ENCODE assay signal across 1 cellular context in the genomic region with DNA sequence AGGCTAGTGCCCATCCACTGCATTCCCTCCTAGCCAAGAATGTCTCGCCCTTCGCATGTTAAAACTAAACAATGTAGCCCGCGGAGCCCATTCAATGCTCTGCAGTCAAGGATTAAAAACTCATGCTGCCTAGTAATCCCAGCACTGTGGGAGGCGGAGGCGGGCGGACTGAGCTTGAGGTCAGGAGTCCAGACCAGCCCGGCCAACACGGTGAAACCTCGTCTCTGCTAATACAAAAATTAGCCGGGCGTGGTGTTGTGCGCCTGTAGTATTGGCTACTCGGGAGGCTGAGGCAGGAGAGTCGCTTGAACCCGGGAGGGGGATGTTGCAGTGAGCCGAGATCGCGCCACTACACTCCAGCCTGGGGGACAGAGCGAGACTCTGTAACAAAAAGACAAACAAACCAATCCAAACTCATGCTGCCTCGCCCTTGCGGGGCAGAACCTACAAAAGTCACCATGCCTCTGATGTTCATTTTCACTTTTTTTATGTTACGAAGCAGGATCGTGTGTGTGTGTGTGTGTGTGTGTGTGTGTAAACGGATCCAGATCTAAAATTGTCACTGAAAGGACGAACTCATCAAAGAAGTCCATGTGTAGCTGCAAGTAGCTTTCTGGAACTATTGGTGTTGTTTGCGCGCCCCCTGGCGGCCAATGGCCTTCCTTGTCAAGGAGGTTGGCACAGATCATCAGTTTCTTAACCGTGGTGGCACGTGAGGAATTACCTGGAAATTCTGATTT.
TF ChIP-seq lines count a peak whose summit lies in the region.

No MANE protein-coding gene starts in this region.

TF ChIP-seq in GM23338, 12 proteins besides CTCF, POLR2A, EP300 and RAD21 (continued from another document):
- TF ChIP-seq, protein P1, sequence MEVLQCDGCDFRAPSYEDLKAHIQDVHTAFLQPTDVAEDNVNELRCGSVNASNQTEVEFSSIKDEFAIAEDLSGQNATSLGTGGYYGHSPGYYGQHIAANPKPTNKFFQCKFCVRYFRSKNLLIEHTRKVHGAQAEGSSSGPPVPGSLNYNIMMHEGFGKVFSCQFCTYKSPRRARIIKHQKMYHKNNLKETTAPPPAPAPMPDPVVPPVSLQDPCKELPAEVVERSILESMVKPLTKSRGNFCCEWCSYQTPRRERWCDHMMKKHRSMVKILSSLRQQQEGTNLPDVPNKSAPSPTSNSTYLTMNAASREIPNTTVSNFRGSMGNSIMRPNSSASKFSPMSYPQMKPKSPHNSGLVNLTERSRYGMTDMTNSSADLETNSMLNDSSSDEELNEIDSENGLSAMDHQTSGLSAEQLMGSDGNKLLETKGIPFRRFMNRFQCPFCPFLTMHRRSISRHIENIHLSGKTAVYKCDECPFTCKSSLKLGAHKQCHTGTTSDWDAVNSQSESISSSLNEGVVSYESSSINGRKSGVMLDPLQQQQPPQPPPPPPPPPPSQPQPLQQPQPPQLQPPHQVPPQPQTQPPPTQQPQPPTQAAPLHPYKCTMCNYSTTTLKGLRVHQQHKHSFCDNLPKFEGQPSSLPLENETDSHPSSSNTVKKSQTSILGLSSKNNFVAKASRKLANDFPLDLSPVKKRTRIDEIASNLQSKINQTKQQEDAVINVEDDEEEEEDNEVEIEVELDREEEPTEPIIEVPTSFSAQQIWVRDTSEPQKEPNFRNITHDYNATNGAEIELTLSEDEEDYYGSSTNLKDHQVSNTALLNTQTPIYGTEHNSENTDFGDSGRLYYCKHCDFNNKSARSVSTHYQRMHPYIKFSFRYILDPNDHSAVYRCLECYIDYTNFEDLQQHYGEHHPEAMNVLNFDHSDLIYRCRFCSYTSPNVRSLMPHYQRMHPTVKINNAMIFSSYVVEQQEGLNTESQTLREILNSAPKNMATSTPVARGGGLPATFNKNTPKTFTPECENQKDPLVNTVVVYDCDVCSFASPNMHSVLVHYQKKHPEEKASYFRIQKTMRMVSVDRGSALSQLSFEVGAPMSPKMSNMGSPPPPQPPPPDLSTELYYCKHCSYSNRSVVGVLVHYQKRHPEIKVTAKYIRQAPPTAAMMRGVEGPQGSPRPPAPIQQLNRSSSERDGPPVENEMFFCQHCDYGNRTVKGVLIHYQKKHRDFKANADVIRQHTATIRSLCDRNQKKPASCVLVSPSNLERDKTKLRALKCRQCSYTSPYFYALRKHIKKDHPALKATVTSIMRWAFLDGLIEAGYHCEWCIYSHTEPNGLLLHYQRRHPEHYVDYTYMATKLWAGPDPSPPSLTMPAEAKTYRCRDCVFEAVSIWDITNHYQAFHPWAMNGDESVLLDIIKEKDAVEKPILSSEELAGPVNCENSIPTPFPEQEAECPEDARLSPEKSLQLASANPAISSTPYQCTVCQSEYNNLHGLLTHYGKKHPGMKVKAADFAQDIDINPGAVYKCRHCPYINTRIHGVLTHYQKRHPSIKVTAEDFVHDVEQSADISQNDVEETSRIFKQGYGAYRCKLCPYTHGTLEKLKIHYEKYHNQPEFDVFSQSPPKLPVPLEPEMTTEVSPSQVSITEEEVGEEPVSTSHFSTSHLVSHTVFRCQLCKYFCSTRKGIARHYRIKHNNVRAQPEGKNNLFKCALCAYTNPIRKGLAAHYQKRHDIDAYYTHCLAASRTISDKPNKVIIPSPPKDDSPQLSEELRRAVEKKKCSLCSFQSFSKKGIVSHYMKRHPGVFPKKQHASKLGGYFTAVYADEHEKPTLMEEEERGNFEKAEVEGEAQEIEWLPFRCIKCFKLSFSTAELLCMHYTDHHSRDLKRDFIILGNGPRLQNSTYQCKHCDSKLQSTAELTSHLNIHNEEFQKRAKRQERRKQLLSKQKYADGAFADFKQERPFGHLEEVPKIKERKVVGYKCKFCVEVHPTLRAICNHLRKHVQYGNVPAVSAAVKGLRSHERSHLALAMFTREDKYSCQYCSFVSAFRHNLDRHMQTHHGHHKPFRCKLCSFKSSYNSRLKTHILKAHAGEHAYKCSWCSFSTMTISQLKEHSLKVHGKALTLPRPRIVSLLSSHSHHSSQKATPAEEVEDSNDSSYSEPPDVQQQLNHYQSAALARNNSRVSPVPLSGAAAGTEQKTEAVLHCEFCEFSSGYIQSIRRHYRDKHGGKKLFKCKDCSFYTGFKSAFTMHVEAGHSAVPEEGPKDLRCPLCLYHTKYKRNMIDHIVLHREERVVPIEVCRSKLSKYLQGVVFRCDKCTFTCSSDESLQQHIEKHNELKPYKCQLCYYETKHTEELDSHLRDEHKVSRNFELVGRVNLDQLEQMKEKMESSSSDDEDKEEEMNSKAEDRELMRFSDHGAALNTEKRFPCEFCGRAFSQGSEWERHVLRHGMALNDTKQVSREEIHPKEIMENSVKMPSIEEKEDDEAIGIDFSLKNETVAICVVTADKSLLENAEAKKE (CRISPR knock-in tag; IDR thresholded peaks at IDR 0.05): 0 out of 2 replicates have a peak, but pooled peaks have one; percentile 53
